Comparison of ENCODE assay signal across 8 cellular contexts in genomic region chr11:129695543-129696308, GRCh38.
DNase-seq lines count a peak whose midpoint lies in the region; ATAC-seq lines count a peak whose summit lies in the region.

No MANE protein-coding gene starts in this region.

- no peak overlapping the region for H3K9ac ChIP-seq in HUES6 (ENCODE audit: low read length)
- no peak overlapping the region for H3K9ac ChIP-seq in iPS-18a (ENCODE audit: low read length)

- peaks cover 2% of the 10 kb centered on the region for H3K27me3 Mint-ChIP-seq in activated naive CD8-positive, alpha-beta T cell treated with anti-CD3 and anti-CD28 coated beads, Interleukin-2, amount 10 ng/mL, durations not matched to agents 7 days and 5 days

- H3K27me3 ChIP-seq in HUES6 (ENCODE audit: control insufficient read depth, insufficient read depth, low read length) (peaks cover 11% of the 10 kb centered on the region; the same call in 1 of the 2 replicates), iPS-18a (ENCODE audit: control insufficient read depth, insufficient read depth, low read length) (peaks cover 13% of the 10 kb centered on the region)

- H3K4me1 Mint-ChIP-seq in activated naive CD8-positive, alpha-beta T cell treated with anti-CD3 and anti-CD28 coated beads, Interleukin-2, amount 10 ng/mL, durations not matched to agents 7 days and 5 days: peaks cover 7% of the 10 kb centered on the region

- H3K27ac ChIP-seq in HUES6 (ENCODE audit: low read depth, low read length) (no peak overlapping the region), iPS-18a (ENCODE audit: low read length) (no peak overlapping the region)

- H3K4me3 Mint-ChIP-seq in activated naive CD8-positive, alpha-beta T cell treated with anti-CD3 and anti-CD28 coated beads, Interleukin-2, amount 10 ng/mL, durations not matched to agents 7 days and 5 days: peak overlapping the region; percentile 77

- POLR2A ChIA-PET in activated naive CD8-positive, alpha-beta T cell treated with anti-CD3 and anti-CD28 coated beads, Interleukin-2, amount 10 ng/mL, durations not matched to agents 7 days and 5 days (lab: Charles Lee): interaction anchor here (0.6 kb wide), 1 partner anchor 9 kb away, joined by 3 read pairs; no protein-coding TSS in a partner anchor

- ATAC-seq in GM21515 (IDR thresholded peaks at IDR 0.05; ENCODE audit: unreplicated experiment): peak; percentile 87
- ATAC-seq in activated naive CD8-positive, alpha-beta T cell treated with anti-CD3 and anti-CD28 coated beads, Interleukin-2, amount 10 ng/mL, durations not matched to agents 7 days and 5 days (ENCODE audit: low read depth): peak; percentile 94

- H3K27ac Mint-ChIP-seq in activated naive CD8-positive, alpha-beta T cell treated with anti-CD3 and anti-CD28 coated beads, Interleukin-2, amount 10 ng/mL, durations not matched to agents 7 days and 5 days: peak overlapping the region; percentile 49

- DNase-seq in DMS53 treated with DMSO at 0.1 percent for 48 hours (lab: John Stamatoyannopoulos, UW; ENCODE audit: unreplicated experiment): peak; percentile 79
- peak; percentile 72 for DNase-seq in SKM-1 treated with dmso at 0.1 percent for 144 hours (lab: John Stamatoyannopoulos, UW; ENCODE audit: unreplicated experiment)
- peak; percentile 75 for DNase-seq in activated naive CD8-positive, alpha-beta T cell treated with anti-CD3 and anti-CD28 coated beads, Interleukin-2, amount 10 ng/mL, durations not matched to agents 7 days and 5 days
- DNase-seq in stimulated activated CD4-positive, alpha-beta T cell treated with anti-CD3 and anti-CD28 coated beads, Interleukin-12 subunit alpha, Interleukin-12 subunit beta, amount 100 ng/mL, for 4 hours: peak; percentile 64
- no peak for DNase-seq in NCI-H446 treated with DMSO at 0.1 percent for 48 hours (lab: John Stamatoyannopoulos, UW)

- H3K36me3 Mint-ChIP-seq in activated naive CD8-positive, alpha-beta T cell treated with anti-CD3 and anti-CD28 coated beads, Interleukin-2, amount 10 ng/mL, durations not matched to agents 7 days and 5 days: no peaks in the 10 kb centered on the region

- H3K9me3 ChIP-seq in HUES6 (ENCODE audit: control insufficient read depth, insufficient read depth, low read depth, low read length) (no peaks in the 10 kb centered on the region), iPS-18a (ENCODE audit: control insufficient read depth, low read depth, low read length) (no peaks in the 10 kb centered on the region)

- H3K4me3 ChIP-seq in HUES6 (ENCODE audit: low read depth, low read length) (peak overlapping the region; percentile 44), iPS-18a (ENCODE audit: low read length) (peak overlapping the region; percentile 60)

- no peaks in the 10 kb centered on the region for H3K9me3 Mint-ChIP-seq in activated naive CD8-positive, alpha-beta T cell treated with anti-CD3 and anti-CD28 coated beads, Interleukin-2, amount 10 ng/mL, durations not matched to agents 7 days and 5 days

- H3K36me3 ChIP-seq in HUES6 (ENCODE audit: control insufficient read depth, insufficient read depth, low read length) (no peaks in the 10 kb centered on the region), iPS-18a (ENCODE audit: control insufficient read depth, low read depth, low read length) (no peaks in the 10 kb centered on the region)

- H3K4me1 ChIP-seq in HUES6 (ENCODE audit: control insufficient read depth, insufficient read depth, low read length) (no peaks in the 10 kb centered on the region; the same call in 1 of the 2 replicates), iPS-18a (ENCODE audit: control insufficient read depth, low read depth, low read length) (no peaks in the 10 kb centered on the region)
